ENCODE assay signal across 1 cellular context in the genomic region with DNA sequence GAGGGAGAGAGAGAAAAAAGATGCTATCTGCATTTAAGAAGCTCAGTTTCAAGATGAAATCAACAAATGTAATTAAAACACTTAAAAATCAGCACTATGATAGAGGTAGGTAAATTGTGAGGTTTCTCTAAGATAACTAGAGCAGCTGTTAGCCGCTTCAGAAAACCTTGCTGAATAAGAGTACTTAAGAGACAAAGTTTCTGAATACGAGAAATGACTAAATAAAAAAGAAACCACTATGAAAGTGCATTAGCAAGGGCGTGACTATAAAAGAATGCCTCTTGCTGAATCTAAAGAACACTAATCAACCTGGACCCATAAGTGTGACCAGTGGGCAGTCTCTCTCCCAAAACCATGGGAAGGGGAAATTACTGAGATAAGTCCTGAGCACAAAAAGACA.
TF ChIP-seq lines count a peak whose summit lies in the region.

No MANE protein-coding gene starts in this region.

TF ChIP-seq in SK-N-SH treated with all-trans-retinoic acid at 6 μM for 48 hours, 23 proteins besides CTCF, POLR2A, EP300 and RAD21 (continued from another document):
- TF ChIP-seq ZFP3 (CRISPR knock-in tag; IDR thresholded peaks at IDR 0.05): no peak
- TF ChIP-seq ZC3H10 (CRISPR knock-in tag; IDR thresholded peaks at IDR 0.05): no peak
- TF ChIP-seq CSDC2 (CRISPR knock-in tag; IDR thresholded peaks at IDR 0.05): no peak
- TF ChIP-seq, protein P1, sequence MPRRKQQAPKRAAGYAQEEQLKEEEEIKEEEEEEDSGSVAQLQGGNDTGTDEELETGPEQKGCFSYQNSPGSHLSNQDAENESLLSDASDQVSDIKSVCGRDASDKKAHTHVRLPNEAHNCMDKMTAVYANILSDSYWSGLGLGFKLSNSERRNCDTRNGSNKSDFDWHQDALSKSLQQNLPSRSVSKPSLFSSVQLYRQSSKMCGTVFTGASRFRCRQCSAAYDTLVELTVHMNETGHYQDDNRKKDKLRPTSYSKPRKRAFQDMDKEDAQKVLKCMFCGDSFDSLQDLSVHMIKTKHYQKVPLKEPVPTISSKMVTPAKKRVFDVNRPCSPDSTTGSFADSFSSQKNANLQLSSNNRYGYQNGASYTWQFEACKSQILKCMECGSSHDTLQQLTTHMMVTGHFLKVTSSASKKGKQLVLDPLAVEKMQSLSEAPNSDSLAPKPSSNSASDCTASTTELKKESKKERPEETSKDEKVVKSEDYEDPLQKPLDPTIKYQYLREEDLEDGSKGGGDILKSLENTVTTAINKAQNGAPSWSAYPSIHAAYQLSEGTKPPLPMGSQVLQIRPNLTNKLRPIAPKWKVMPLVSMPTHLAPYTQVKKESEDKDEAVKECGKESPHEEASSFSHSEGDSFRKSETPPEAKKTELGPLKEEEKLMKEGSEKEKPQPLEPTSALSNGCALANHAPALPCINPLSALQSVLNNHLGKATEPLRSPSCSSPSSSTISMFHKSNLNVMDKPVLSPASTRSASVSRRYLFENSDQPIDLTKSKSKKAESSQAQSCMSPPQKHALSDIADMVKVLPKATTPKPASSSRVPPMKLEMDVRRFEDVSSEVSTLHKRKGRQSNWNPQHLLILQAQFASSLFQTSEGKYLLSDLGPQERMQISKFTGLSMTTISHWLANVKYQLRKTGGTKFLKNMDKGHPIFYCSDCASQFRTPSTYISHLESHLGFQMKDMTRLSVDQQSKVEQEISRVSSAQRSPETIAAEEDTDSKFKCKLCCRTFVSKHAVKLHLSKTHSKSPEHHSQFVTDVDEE (CRISPR knock-in tag; IDR thresholded peaks at IDR 0.05): no peak
- no peak for TF ChIP-seq ZNF8 (CRISPR knock-in tag; IDR thresholded peaks at IDR 0.05)
- no peak for TF ChIP-seq ZNF565 (CRISPR knock-in tag; conservative IDR thresholded peaks at IDR 0.05; ENCODE audit: low read depth)
- TF ChIP-seq, protein P2, sequence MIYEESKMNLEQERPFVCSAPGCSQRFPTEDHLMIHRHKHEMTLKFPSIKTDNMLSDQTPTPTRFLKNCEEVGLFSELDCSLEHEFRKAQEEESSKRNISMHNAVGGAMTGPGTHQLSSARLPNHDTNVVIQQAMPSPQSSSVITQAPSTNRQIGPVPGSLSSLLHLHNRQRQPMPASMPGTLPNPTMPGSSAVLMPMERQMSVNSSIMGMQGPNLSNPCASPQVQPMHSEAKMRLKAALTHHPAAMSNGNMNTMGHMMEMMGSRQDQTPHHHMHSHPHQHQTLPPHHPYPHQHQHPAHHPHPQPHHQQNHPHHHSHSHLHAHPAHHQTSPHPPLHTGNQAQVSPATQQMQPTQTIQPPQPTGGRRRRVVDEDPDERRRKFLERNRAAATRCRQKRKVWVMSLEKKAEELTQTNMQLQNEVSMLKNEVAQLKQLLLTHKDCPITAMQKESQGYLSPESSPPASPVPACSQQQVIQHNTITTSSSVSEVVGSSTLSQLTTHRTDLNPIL (CRISPR knock-in tag; IDR thresholded peaks at IDR 0.05; ENCODE audit: low read depth): no peak
- TF ChIP-seq ISL1 (CRISPR knock-in tag; IDR thresholded peaks at IDR 0.05): no peak
- TF ChIP-seq ZFP30 (CRISPR knock-in tag; IDR thresholded peaks at IDR 0.05): no peak
- TF ChIP-seq, protein P3, sequence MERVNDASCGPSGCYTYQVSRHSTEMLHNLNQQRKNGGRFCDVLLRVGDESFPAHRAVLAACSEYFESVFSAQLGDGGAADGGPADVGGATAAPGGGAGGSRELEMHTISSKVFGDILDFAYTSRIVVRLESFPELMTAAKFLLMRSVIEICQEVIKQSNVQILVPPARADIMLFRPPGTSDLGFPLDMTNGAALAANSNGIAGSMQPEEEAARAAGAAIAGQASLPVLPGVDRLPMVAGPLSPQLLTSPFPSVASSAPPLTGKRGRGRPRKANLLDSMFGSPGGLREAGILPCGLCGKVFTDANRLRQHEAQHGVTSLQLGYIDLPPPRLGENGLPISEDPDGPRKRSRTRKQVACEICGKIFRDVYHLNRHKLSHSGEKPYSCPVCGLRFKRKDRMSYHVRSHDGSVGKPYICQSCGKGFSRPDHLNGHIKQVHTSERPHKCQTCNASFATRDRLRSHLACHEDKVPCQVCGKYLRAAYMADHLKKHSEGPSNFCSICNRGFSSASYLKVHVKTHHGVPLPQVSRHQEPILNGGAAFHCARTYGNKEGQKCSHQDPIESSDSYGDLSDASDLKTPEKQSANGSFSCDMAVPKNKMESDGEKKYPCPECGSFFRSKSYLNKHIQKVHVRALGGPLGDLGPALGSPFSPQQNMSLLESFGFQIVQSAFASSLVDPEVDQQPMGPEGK (CRISPR knock-in tag; IDR thresholded peaks at IDR 0.05; ENCODE audit: borderline replicate concordance): no peak
